19 cellular contexts compared by ENCODE assay signal in genomic region chr9:121483473-121484031, GRCh38. TPM values are rescaled to one million over a fixed set of nuclear protein-coding genes. Genes with fewer than 3 reads are reported as not detected.
"Had no signal": no experiment of that assay in that cellular context is flagged by ENCODE, and none has a peak within 500 bp of the region (broad histone marks: within the 10 kb centered on the region; RNA-seq: fewer than 3 reads in every experiment).

No MANE protein-coding gene starts in this region.

- H3K27ac ChIP-seq: brain microvascular endothelial cell, left lung, parathyroid adenoma, right lobe of liver had no signal

- H3K36me3 Mint-ChIP-seq: activated naive CD4-positive, alpha-beta T cell treated with anti-CD3 and anti-CD28 coated beads, Interleukin-2, amount 50 U/mL, for 24 hours; natural killer cell had no signal

- H3K4me3 ChIP-seq: left lung, right lobe of liver, skin epidermis, tibial nerve had no signal

- DNase-seq: activated CD4-positive, alpha-beta T cell treated with anti-CD3 and anti-CD28 coated beads for 1 hour; activated CD4-positive, alpha-beta T cell treated with anti-CD3 and anti-CD28 coated beads, Interleukin-2, amount 50 U/mL, for 1 hour; activated CD8-positive, alpha-beta T cell treated with anti-CD3 and anti-CD28 coated beads, Interleukin-2, amount 10 ng/mL, durations not matched to agents 7 days and 5 days; activated gamma-delta T cell treated with Interleukin-2 at 50 U/mL for 16 hours; brain microvascular endothelial cell; central memory CD4-positive, alpha-beta T cell; kidney; natural killer cell; right lobe of liver; stimulated activated CD4-positive, alpha-beta T cell treated with anti-CD3 and anti-CD28 coated beads, Interleukin-1b, Interleukin-23, amount 100 ng/mL, for 48 hours; T-helper 9 cell had no signal

- H3K27ac Mint-ChIP-seq: activated CD8-positive, alpha-beta T cell treated with anti-CD3 and anti-CD28 coated beads, Interleukin-2, amount 10 ng/mL, durations not matched to agents 7 days and 5 days; activated naive CD4-positive, alpha-beta T cell treated with anti-CD3 and anti-CD28 coated beads, Interleukin-2, amount 50 U/mL, for 24 hours; natural killer cell; stimulated activated naive CD8-positive, alpha-beta T cell treated with anti-CD3 and anti-CD28 coated beads, Interleukin-15, Interleukin-2, amounts not matched to agents 100 ng/mL and 50 ng/mL, for 24 hours had no signal

- H3K4me1 ChIP-seq: parathyroid adenoma had no signal

- H3K36me3 ChIP-seq: brain microvascular endothelial cell, left lung, right lobe of liver, tibial nerve had no signal

- ATAC-seq: activated CD8-positive, alpha-beta T cell treated with anti-CD3 and anti-CD28 coated beads, Interleukin-2, amount 10 ng/mL, durations not matched to agents 7 days and 5 days; natural killer cell; right lobe of liver had no signal

- H3K79me2 ChIP-seq: parathyroid adenoma had no signal

- H3K27me3 ChIP-seq: brain microvascular endothelial cell, left lung, right lobe of liver, tibial nerve had no signal

- H3K4me3 Mint-ChIP-seq: activated CD8-positive, alpha-beta T cell treated with anti-CD3 and anti-CD28 coated beads, Interleukin-2, amount 10 ng/mL, durations not matched to agents 7 days and 5 days; activated naive CD4-positive, alpha-beta T cell treated with anti-CD3 and anti-CD28 coated beads, Interleukin-2, amount 50 U/mL, for 24 hours; natural killer cell; stimulated activated naive CD8-positive, alpha-beta T cell treated with anti-CD3 and anti-CD28 coated beads, Interleukin-15, Interleukin-2, amounts not matched to agents 100 ng/mL and 50 ng/mL, for 24 hours had no signal

- H3K27me3 Mint-ChIP-seq: activated naive CD4-positive, alpha-beta T cell treated with anti-CD3 and anti-CD28 coated beads, Interleukin-2, amount 50 U/mL, for 24 hours; stimulated activated naive CD8-positive, alpha-beta T cell treated with anti-CD3 and anti-CD28 coated beads, Interleukin-15, Interleukin-2, amounts not matched to agents 100 ng/mL and 50 ng/mL, for 24 hours had no signal

- H3K9me3 Mint-ChIP-seq: activated naive CD4-positive, alpha-beta T cell treated with anti-CD3 and anti-CD28 coated beads, Interleukin-2, amount 50 U/mL, for 24 hours; natural killer cell; stimulated activated naive CD8-positive, alpha-beta T cell treated with anti-CD3 and anti-CD28 coated beads, Interleukin-15, Interleukin-2, amounts not matched to agents 100 ng/mL and 50 ng/mL, for 24 hours had no signal

- H3K9ac ChIP-seq: parathyroid adenoma had no signal

- H3K4me1 Mint-ChIP-seq: activated naive CD4-positive, alpha-beta T cell treated with anti-CD3 and anti-CD28 coated beads, Interleukin-2, amount 50 U/mL, for 24 hours; natural killer cell had no signal

- H3K9me3 ChIP-seq: left lung, right lobe of liver, tibial nerve had no signal

- H2AFZ ChIP-seq: parathyroid adenoma had no signal

RNA-seq across cellular contexts. Expression of gene GGTA1, which starts 16.1 kb away (rescaled TPM):
- total RNA-seq: activated CD8-positive, alpha-beta T cell treated with anti-CD3 and anti-CD28 coated beads, Interleukin-2, amount 10 ng/mL, durations not matched to agents 7 days and 5 days; fibroblast of villous mesenchyme; T-helper 1 cell treated with Interleukin-12 subunit alpha and Interleukin-12 subunit beta and Interleukin-4 antibody, amounts not matched to agents 30 ng/mL and 1 ng/mL, for 36 hours had no signal
